In genomic region chr15:79952329-79952728, GRCh38 we compare ENCODE assay signal across 30 cellular contexts. TPM values are rescaled to one million over a fixed set of nuclear protein-coding genes. Genes with fewer than 3 reads are reported as not detected.
DNase-seq lines count a peak whose midpoint lies in the region; ATAC-seq, FAIRE-seq and TF ChIP-seq lines count a peak whose summit lies in the region.
"Had no signal": no experiment of that assay in that cellular context is flagged by ENCODE, and none has a peak within 500 bp of the region (broad histone marks: within the 10 kb centered on the region; RNA-seq: fewer than 3 reads in every experiment).

No MANE protein-coding gene starts in this region.

- no peak overlapping the region for H3K9ac ChIP-seq in K562 (ENCODE audit: insufficient read depth in 1 of 2, low read depth in 2 of 2, low read length in 2 of 2)
- H3K9ac ChIP-seq in kidney (ENCODE audit: low read length in 2 of 2) = no peak overlapping the region
- H3K9ac ChIP-seq: GM23248 had no signal

- no peak for TF ChIP-seq RAD21 in K562 (CRISPR knock-in tag; conservative IDR thresholded peaks at IDR 0.05 in 1 of 2, IDR thresholded peaks at IDR 0.05 in 1 of 2)

- no peaks in the 10 kb centered on the region for H4K20me1 ChIP-seq in K562 (replicated peaks; ENCODE audit: control insufficient read depth, insufficient read depth, low read length)

- H3K27me3 ChIP-seq in K562 (ENCODE audit: control insufficient read depth in 2 of 2, insufficient read depth in 2 of 2, low read length in 2 of 2) (no peaks in the 10 kb centered on the region), thyroid gland (no peaks in the 10 kb centered on the region)
- H3K27me3 ChIP-seq: pancreas, right atrium auricular region, SJCRH30 had no signal

- ATAC-seq in K562 = no peak
- ATAC-seq in HG03432 (IDR thresholded peaks at IDR 0.05; ENCODE audit: unreplicated experiment) = no peak
- ATAC-seq: activated CD4-positive, CD25-positive, alpha-beta regulatory T cell treated with anti-CD3 and anti-CD28 coated beads, Interleukin-2, amount 50 U/mL, for 24 hours; GM12878; Panc1 had no signal

- no TSS peak for BruUV-seq in K562 (replicated peaks; lab: Mats Ljungman, UMichigan)

- TF ChIP-seq POLR2A in NB4 (IDR thresholded peaks at IDR 0.05; ENCODE audit: extremely low read depth, insufficient read length) (no peak), K562 (conservative IDR thresholded peaks at IDR 0.05) (no peak), thyroid gland (IDR thresholded peaks at IDR 0.05) (no peak)

- POLR2A ChIA-PET in K562 (lab: Yijun Ruan, JAX) = interaction anchor here (0.7 kb wide), 1 partner anchor 29 kb away, joined by 6 read pairs; no protein-coding TSS in a partner anchor

- H3K9me1 ChIP-seq in K562 (ENCODE audit: control insufficient read depth, insufficient read depth, low read length) = no peaks in the 10 kb centered on the region

- 52% methylated on average over 2 of the region's 2 CpGs for WGBS in K562 (ENCODE audit: insufficient coverage, low coverage, missing lambda C conversion rate)
- 27 to 36% methylated on average over 2 of the region's 2 CpGs for WGBS in thyroid gland, 2 donors

- in situ Hi-C loops in K562 (cut with MboI) = no loop called here

- H3K9me3 ChIP-seq in K562 (replicated peaks; ENCODE audit: control insufficient read depth, insufficient read depth, low read depth, low read length) (no peaks in the 10 kb centered on the region), thyroid gland (no peaks in the 10 kb centered on the region), kidney (ENCODE audit: control insufficient read depth in 1 of 2, low read length in 2 of 2) (no peaks in the 10 kb centered on the region)
- H3K9me3 ChIP-seq: pancreas, right atrium auricular region, SJCRH30 had no signal

- CTCF ChIA-PET in K562 (lab: Yijun Ruan, JAX; ENCODE audit: low intra/inter-chr PET ratio) = no interaction called here

- no peak for FAIRE-seq in K562 (lab: Jason Lieb, UNC)
- no peak for FAIRE-seq in kidney (lab: Jason Lieb, UNC)
- FAIRE-seq: colon, GM12878, pancreas had no signal

- H2AFZ ChIP-seq in K562 (ENCODE audit: low read depth, low read length) = peak overlapping the region; percentile 44
- H2AFZ ChIP-seq: GM23248 had no signal

- H3K27ac ChIP-seq in K562 (ENCODE audit: extremely low read depth, low read depth, low read length) (no peak overlapping the region), thyroid gland (peak overlapping the region; percentile 34 to 81 (median 51)), kidney (ENCODE audit: low read depth in 2 of 2, low read length in 2 of 2) (no peak overlapping the region)
- H3K27ac ChIP-seq: 22Rv1, GM23248, pancreas, right atrium auricular region, SJCRH30 had no signal

- H3K79me2 ChIP-seq in K562 (ENCODE audit: control insufficient read depth, insufficient read depth, low read length) = no peaks in the 10 kb centered on the region

- TF ChIP-seq EP300 in K562 (IDR thresholded peaks at IDR 0.05; ENCODE audit: low read length) = no peak

- H3K36me3 ChIP-seq in K562 (ENCODE audit: control insufficient read depth, insufficient read depth, low read length) (no peaks in the 10 kb centered on the region), thyroid gland (no peaks in the 10 kb centered on the region), kidney (ENCODE audit: control insufficient read depth in 1 of 2, insufficient read depth in 2 of 2, low read length in 2 of 2) (no peaks in the 10 kb centered on the region)
- H3K36me3 ChIP-seq: pancreas, right atrium auricular region, SJCRH30 had no signal

- TF ChIP-seq CTCF in NB4 (IDR thresholded peaks at IDR 0.05; ENCODE audit: low read depth, low read length) (no peak), K562 (IDR thresholded peaks at IDR 0.05 in 2 of 3, conservative IDR thresholded peaks at IDR 0.05 in 1 of 3; ENCODE audit: insufficient read depth in 2 of 3, low read depth in 1 of 3, low read length in 3 of 3) (no peak), thyroid gland (IDR thresholded peaks at IDR 0.05) (no peak), kidney (IDR thresholded peaks at IDR 0.05; ENCODE audit: borderline replicate concordance, extremely low read depth, insufficient read depth) (no peak)

- peak; percentile 83 for DNase-seq in SIG-M5 treated with dmso at 0.1 percent for 504 hours (lab: John Stamatoyannopoulos, UW; ENCODE audit: unreplicated experiment)
- DNase-seq in SIG-M5 (lab: John Stamatoyannopoulos, UW) = no peak
- peak; percentile 34 for DNase-seq in NB4 (ENCODE audit: low read depth)
- no peak for DNase-seq in K562 (ENCODE audit: extremely low read depth in 1 of 4, low spot score in 3 of 4)
- peak; percentile 47 to 48 for DNase-seq in thyroid gland
- no peak for DNase-seq in kidney
- no peak for DNase-seq in SW480 (ENCODE audit: low spot score)
- DNase-seq: activated CD4-positive, alpha-beta T cell treated with anti-CD3 and anti-CD28 coated beads, Interleukin-2, amount 50 U/mL, for 48 hours; activated naive CD4-positive, alpha-beta T cell treated with anti-CD3 and anti-CD28 coated beads, Interleukin-2, amount 50 U/mL, for 16 hours; CD4-positive, alpha-beta T cell; effector CD4-positive, alpha-beta T cell; EL; GM23248; HFFc6; islet precursor cell; NCI-H146; NCI-H2107; pancreas; SJCRH30; stimulated activated CD4-positive, alpha-beta T cell treated with anti-CD3 and anti-CD28 coated beads, Interleukin-2, amount 100 ng/mL, for 48 hours had no signal

- intact Hi-C loops in K562 (cut with micrococcal nuclease) (no loop called here), thyroid gland (cut with DNase I) (no loop called here), kidney (cut with DNase I) (no loop called here)

- H3K4me2 ChIP-seq in K562 (ENCODE audit: insufficient read depth, low read length) = no peak overlapping the region

- H3K4me3 ChIP-seq in NB4 (ENCODE audit: low read depth, low read length) (no peak overlapping the region), K562 (no peak overlapping the region), thyroid gland (replicated peaks in 1 of 3) (no peak overlapping the region), kidney (ENCODE audit: low read length in 2 of 2) (no peak overlapping the region)
- H3K4me3 ChIP-seq: GM12878, GM23248, lung, pancreas, right atrium auricular region, SJCRH30 had no signal

- H3K4me1 ChIP-seq in K562 (replicated peaks in 1 of 2; ENCODE audit: control insufficient read depth in 2 of 2, insufficient read depth in 2 of 2, low read length in 2 of 2) (peaks cover 0 to 22% of the 10 kb centered on the region in 2 experiments; a peak in 4 of 5 replicates), thyroid gland (peaks cover 8 to 13% of the 10 kb centered on the region in 2 donors), kidney (ENCODE audit: control insufficient read depth in 1 of 2, insufficient read depth in 1 of 2, low read depth in 1 of 2, low read length in 2 of 2) (peaks cover 2 to 8% of the 10 kb centered on the region in 2 donors)
- H3K4me1 ChIP-seq: pancreas, right atrium auricular region, SJCRH30 had no signal

TF ChIP-seq in K562, 482 proteins besides CTCF, POLR2A, EP300 and RAD21 (continues in another document):
- no peak for TF ChIP-seq SIRT6 (IDR thresholded peaks at IDR 0.05; ENCODE audit: low read depth, low read length)
- no peak for TF ChIP-seq PCBP1 (IDR thresholded peaks at IDR 0.05; ENCODE audit: low read depth, low read length, poor library complexity, severe bottlenecking)
- no peak for TF ChIP-seq ZNF184 (CRISPR knock-in tag; IDR thresholded peaks at IDR 0.05)
- TF ChIP-seq ERF (CRISPR knock-in tag; IDR thresholded peaks at IDR 0.05) = no peak

RNA-seq across cellular contexts. Expression of gene BCL2A1, which starts 18.7 kb away (rescaled TPM):
- total RNA-seq in K562 (2011; cell fraction: chromatin; rRNA removed; ENCODE audit: low replicate concordance) = not detected in 2 replicates
- total RNA-seq in K562 (2011; cell fraction: nucleolus; rRNA removed) = not detected in 2 replicates
- total RNA-seq in K562 (2011; cell fraction: nucleoplasm; rRNA removed) = not detected in 2 replicates
- total RNA-seq in K562 (2014; rRNA removed) = 0.27 TPM in 1 of 2 replicates, not detected in the other
- not detected in 2 replicates for total RNA-seq in K562 (2014; rRNA removed; fragmentation: Illumina TruSeq; extraction: Trizol)
- 0.26 and 1.2 TPM in 2 replicates for total RNA-seq in K562 (2015; rRNA removed; fragmentation: Illumina TruSeq; extraction: Trizol)
- total RNA-seq in K562 (2021) = 0.54 TPM in 1 of 2 replicates, not detected in the other
- polyA plus RNA-seq in K562 (2011; rRNA removed) = 0.09 TPM in 1 of 2 replicates, not detected in the other
- polyA plus RNA-seq in K562 (2011; cell fraction: cytosol; rRNA removed) = not detected in 2 replicates
- polyA plus RNA-seq in K562 (2011; cell fraction: nucleus; rRNA removed) = not detected in 2 replicates
- polyA plus RNA-seq in K562 (2012) = 0.44 and 0.87 TPM in 2 replicates
- 0.26 TPM in 1 of 2 replicates, not detected in the other for polyA plus RNA-seq in K562 (2014; fragmentation: Illumina TruSeq; extraction: Trizol)
- under 1 TPM; 0.15 to 0.25 TPM for polyA plus RNA-seq in K562 (2014; fragmentation: Nextera tagmentation; extraction: Ambion mirVana)
- 0.11 and 0.66 TPM in 2 replicates for polyA plus RNA-seq in K562 (2014; rRNA removed)
- polyA minus RNA-seq in K562 (2011; rRNA and poly(A)+ RNA removed) = not detected in 2 replicates
- polyA minus RNA-seq in K562 (2011; cell fraction: cytosol; rRNA and poly(A)+ RNA removed) = not detected in 2 replicates
- not detected in 2 replicates for polyA minus RNA-seq in K562 (2011; cell fraction: nucleus; rRNA and poly(A)+ RNA removed)
- total RNA-seq in thyroid gland = 1 to 10 TPM in 2 of 4 donors, under 1 TPM in 1, not detected in 1; 0.83 to 4.7 (median 2.0) TPM
- total RNA-seq in kidney = 2.4 TPM
- polyA plus RNA-seq in kidney (ENCODE audit: insufficient read depth, low read depth, low replicate concordance) = 0.67 TPM
- total RNA-seq: GM23248, NCI-H460, SJCRH30 had no signal
- polyA plus RNA-seq: neural cell had no signal

RNA-seq across cellular contexts. Expression of gene MTHFS, which starts 55.5 kb away (rescaled TPM):
- total RNA-seq in K562 (2011; cell fraction: chromatin; rRNA removed; ENCODE audit: low replicate concordance) = 20.4 and 22.1 TPM in 2 replicates
- total RNA-seq in K562 (2011; cell fraction: nucleolus; rRNA removed) = 16.0 and 20.5 TPM in 2 replicates
- 15.7 and 21.0 TPM in 2 replicates for total RNA-seq in K562 (2011; cell fraction: nucleoplasm; rRNA removed)
- 31.2 and 32.9 TPM in 2 replicates for total RNA-seq in K562 (2014; rRNA removed)
- 36.8 and 43.6 TPM in 2 replicates for total RNA-seq in K562 (2014; rRNA removed; fragmentation: Illumina TruSeq; extraction: Trizol)
- 42.9 and 44.1 TPM in 2 replicates for total RNA-seq in K562 (2015; rRNA removed; fragmentation: Illumina TruSeq; extraction: Trizol)
- total RNA-seq in K562 (2021) = 41.7 and 45.1 TPM in 2 replicates
- polyA plus RNA-seq in K562 (2011; rRNA removed) = 56.7 and 72.8 TPM in 2 replicates
- polyA plus RNA-seq in K562 (2011; cell fraction: cytosol; rRNA removed) = 40.7 and 46.8 TPM in 2 replicates
- polyA plus RNA-seq in K562 (2011; cell fraction: nucleus; rRNA removed) = 11.4 and 17.9 TPM in 2 replicates
- polyA plus RNA-seq in K562 (2012) = 57.3 and 76.8 TPM in 2 replicates
- polyA plus RNA-seq in K562 (2014; fragmentation: Illumina TruSeq; extraction: Trizol) = 39.6 and 52.6 TPM in 2 replicates
- polyA plus RNA-seq in K562 (2014; fragmentation: Nextera tagmentation; extraction: Ambion mirVana) = 10 to 100 TPM; 17.8 to 23.6 TPM
- polyA plus RNA-seq in K562 (2014; rRNA removed) = 79.3 and 86.3 TPM in 2 replicates
- polyA minus RNA-seq in K562 (2011; rRNA and poly(A)+ RNA removed) = 23.4 and 27.9 TPM in 2 replicates
- 14.5 and 21.0 TPM in 2 replicates for polyA minus RNA-seq in K562 (2011; cell fraction: cytosol; rRNA and poly(A)+ RNA removed)
- 12.8 and 16.1 TPM in 2 replicates for polyA minus RNA-seq in K562 (2011; cell fraction: nucleus; rRNA and poly(A)+ RNA removed)
- 10 to 100 TPM; 18.2 to 29.5 (median 23.5) TPM for total RNA-seq in thyroid gland
- total RNA-seq in kidney = 44.1 TPM
- polyA plus RNA-seq in kidney (ENCODE audit: insufficient read depth, low read depth, low replicate concordance) = 115 TPM

Comparison
In these comparisons a context has a peak if more than half of its experiments do, and no peak if none do; other contexts are left out.
1. DNase-seq: peak in SIG-M5 treated with dmso at 0.1 percent for 504 hours (single experiment), NB4 (single experiment) and thyroid gland (2 of 2); none in SIG-M5 (single experiment), K562 (0 of 4), kidney (single experiment) and SW480 (single experiment).
2. H3K27ac ChIP-seq: peak in thyroid gland (3 of 3); none in K562 (single experiment) and kidney (0 of 2).